ENCODE assay signal across 21 cellular contexts in genomic region chr13:63700366-63700765, GRCh38.
"Had no signal": no experiment of that assay in that cellular context is flagged by ENCODE, and none has a peak within 500 bp of the region (broad histone marks: within the 10 kb centered on the region; RNA-seq: fewer than 3 reads in every experiment).

No MANE protein-coding gene starts in this region.

- H3K36me3 ChIP-seq: left ventricle myocardium inferior, right lobe of liver, stomach, thoracic aorta, upper lobe of right lung had no signal

- H3K4me1 ChIP-seq: body of pancreas, left ventricle myocardium inferior, parathyroid adenoma, right lobe of liver, stomach, upper lobe of right lung had no signal

- DNase-seq: activated CD4-positive, alpha-beta T cell treated with anti-CD3 and anti-CD28 coated beads, Interleukin-2, amount 50 U/mL, for 1 hour; activated CD4-positive, CD25-positive, alpha-beta regulatory T cell treated with anti-CD3 and anti-CD28 coated beads, Interleukin-2, amount 50 U/mL, for 72 hours; activated CD8-positive, alpha-beta memory T cell treated with anti-CD3 and anti-CD28 coated beads, Interleukin-2, amount 50 U/mL, for 4 hours; activated naive CD4-positive, alpha-beta T cell treated with anti-CD3 and anti-CD28 coated beads for 36 hours; activated T-cell treated with anti-CD3 and anti-CD28 coated beads, Interleukin-2, amount 50 U/mL, for 4 hours; caudate nucleus; dorsolateral prefrontal cortex; endodermal cell; erythroblast; head of caudate nucleus; left ventricle myocardium inferior; naive thymus-derived CD4-positive, alpha-beta T cell; right lobe of liver; small intestine; stimulated activated CD4-positive, alpha-beta T cell treated with anti-CD3 and anti-CD28 coated beads, Interleukin-15, amount 100 ng/mL, for 24 hours; stimulated activated CD4-positive, alpha-beta T cell treated with anti-CD3 and anti-CD28 coated beads, Interleukin-2, amount 100 ng/mL, for 48 hours; stomach had no signal

- H3K27ac ChIP-seq: body of pancreas, dorsolateral prefrontal cortex, left ventricle myocardium inferior, parathyroid adenoma, right lobe of liver, stomach, thoracic aorta, upper lobe of right lung had no signal

- H3K27me3 ChIP-seq: body of pancreas, right lobe of liver, stomach, upper lobe of right lung had no signal

- H2AFZ ChIP-seq: parathyroid adenoma had no signal

- H3K9me3 ChIP-seq: body of pancreas, left ventricle myocardium inferior, right lobe of liver, thoracic aorta, upper lobe of right lung had no signal

- H3K79me2 ChIP-seq: parathyroid adenoma had no signal

- H3K4me3 ChIP-seq: body of pancreas, dorsolateral prefrontal cortex, left ventricle myocardium inferior, right lobe of liver, stomach, thoracic aorta, upper lobe of right lung had no signal

- H3K9ac ChIP-seq: parathyroid adenoma had no signal

- ATAC-seq: activated T-cell treated with anti-CD3 and anti-CD28 coated beads, Interleukin-2, amount 50 U/mL, for 4 hours; body of pancreas; naive thymus-derived CD4-positive, alpha-beta T cell; right lobe of liver; upper lobe of right lung had no signal
